In genomic region chr1:35557611-35558373, GRCh38 we compare ENCODE assay signal across 8 cellular contexts. TPM values are rescaled to one million over a fixed set of nuclear protein-coding genes. Genes with fewer than 3 reads are reported as not detected.
DNase-seq lines count a peak whose midpoint lies in the region; ATAC-seq and TF ChIP-seq lines count a peak whose summit lies in the region.

TSS of gene NCDN (plus strand) at chr1:35557799. CDS start at chr1:35558191, 392 bp downstream.

- peak within 1 kb of the TSS; percentile 98 for H3K4me3 Mint-ChIP-seq in activated T-cell treated with anti-CD3 and anti-CD28 coated beads, Interleukin-2, amount 50 U/mL, for 4 hours

- POLR2A ChIA-PET in Panc1 (lab: Charles Lee), result interaction anchor here (0.5 kb wide), 1 partner anchor 308 kb away, joined by 5 read pairs; no protein-coding TSS in a partner anchor

- in situ Hi-C loops in Panc1 (cut with HindIII; ENCODE audit: low pct_unique_long_range_greater_than_20kb, low sequenced_read_pairs), result no loop called here

- DNase-seq in DMS153 treated with DMSO at 0.1 percent for 48 hours (lab: John Stamatoyannopoulos, UW; ENCODE audit: unreplicated experiment), result peak; percentile 99
- DNase-seq in KG1 (lab: John Stamatoyannopoulos, UW), result peak; percentile 81
- peak; percentile 81 for DNase-seq in Panc1 (ENCODE audit: low read depth, low spot score)
- DNase-seq in activated T-cell treated with anti-CD3 and anti-CD28 coated beads, Interleukin-2, amount 50 U/mL, for 4 hours, result peak; percentile 94
- DNase-seq in stimulated activated CD8-positive, alpha-beta memory T cell treated with anti-CD3 and anti-CD28 coated beads, Interleukin-7, amount 100 ng/mL, for 24 hours (ENCODE audit: low read depth), result peak; percentile 91

- H3K27ac ChIP-seq in Panc1 (ENCODE audit: low read length), result peak within 1 kb of the TSS; percentile 94
- peak within 1 kb of the TSS; percentile 95 to 97 for H3K27ac ChIP-seq in esophagus (ENCODE audit: low read depth in 2 of 2, low read length in 1 of 2)
- H3K27ac ChIP-seq in muscle layer of colon (ENCODE audit: low read depth, low read length), result peak within 1 kb of the TSS; percentile 94

- H3K36me3 Mint-ChIP-seq in activated T-cell treated with anti-CD3 and anti-CD28 coated beads, Interleukin-2, amount 50 U/mL, for 4 hours (ENCODE audit: insufficient read depth), result peaks cover 4% of the 10 kb centered on the region

- 0% methylated on average over 56 to 58 of the region's 58 CpGs for WGBS in esophagus, 2 donors

- H3K36me3 ChIP-seq in Panc1 (ENCODE audit: control insufficient read depth, insufficient read depth, low read length) (peaks cover 8% of the 10 kb centered on the region; the same call in 1 of the 2 replicates), esophagus (ENCODE audit: control insufficient read depth in 2 of 2, insufficient read depth in 2 of 2, low read length in 1 of 2) (peaks cover 2 to 4% of the 10 kb centered on the region in 2 donors), muscle layer of colon (ENCODE audit: insufficient read depth, low read length) (peaks cover 16% of the 10 kb centered on the region)

- no peaks in the 10 kb centered on the region for H3K27me3 ChIP-seq in Panc1 (ENCODE audit: control insufficient read depth, insufficient read depth, low read length)
- H3K27me3 ChIP-seq in esophagus (ENCODE audit: control insufficient read depth in 1 of 2, insufficient read depth in 2 of 2, low read length in 2 of 2), result no peaks in the 10 kb centered on the region
- H3K27me3 ChIP-seq in muscle layer of colon (ENCODE audit: control insufficient read depth in 1 of 2, insufficient read depth in 2 of 2, low read length in 2 of 2), result no peaks in the 10 kb centered on the region

- H3K4me3 ChIP-seq in Panc1 (ENCODE audit: low read depth in 2 of 2, low read length in 2 of 2) (peak within 1 kb of the TSS; percentile 87 to 97), esophagus (ENCODE audit: low read depth in 1 of 2, low read length in 2 of 2) (peak within 1 kb of the TSS; percentile 83 to 94), muscle layer of colon (ENCODE audit: low read depth in 1 of 2, low read length in 2 of 2) (peak within 1 kb of the TSS; percentile 92 to 96)

- H3K9ac ChIP-seq in muscle layer of colon (ENCODE audit: low read length), result peak within 1 kb of the TSS; percentile 77

- CTCF ChIA-PET in Panc1 (lab: Charles Lee), result interaction anchor here (1.4 kb wide), 1 partner anchor 107 kb away, joined by 6 read pairs; no protein-coding TSS in a partner anchor

- peaks cover 49% of the 10 kb centered on the region for H3K4me1 Mint-ChIP-seq in activated T-cell treated with anti-CD3 and anti-CD28 coated beads, Interleukin-2, amount 50 U/mL, for 4 hours (ENCODE audit: low read depth)

- H3K27me3 Mint-ChIP-seq in activated T-cell treated with anti-CD3 and anti-CD28 coated beads, Interleukin-2, amount 50 U/mL, for 4 hours (ENCODE audit: low read depth), result no peaks in the 10 kb centered on the region

- intact Hi-C loops in Panc1 (cut with micrococcal nuclease; ENCODE audit: unreplicated experiment), result no loop called here

- BruUV-seq in Panc1 (replicated peaks; lab: Mats Ljungman, UMichigan), result no TSS peak

- no peaks in the 10 kb centered on the region for H3K9me3 ChIP-seq in Panc1 (ENCODE audit: control insufficient read depth, insufficient read depth, low read depth, low read length)
- no peaks in the 10 kb centered on the region for H3K9me3 ChIP-seq in esophagus (ENCODE audit: control insufficient read depth in 2 of 2, insufficient read depth in 1 of 2, low read depth in 1 of 2, low read length in 1 of 2)
- H3K9me3 ChIP-seq in muscle layer of colon (ENCODE audit: low read length), result no peaks in the 10 kb centered on the region

- no peak for TF ChIP-seq CTCF in Panc1 (IDR thresholded peaks at IDR 0.05)

- ATAC-seq in GM21717 (IDR thresholded peaks at IDR 0.05; ENCODE audit: unreplicated experiment), result peak; percentile 85
- peak; percentile 96 for ATAC-seq in Panc1
- peak; percentile 89 for ATAC-seq in activated T-cell treated with anti-CD3 and anti-CD28 coated beads, Interleukin-2, amount 50 U/mL, for 4 hours

- H3K4me1 ChIP-seq in Panc1 (ENCODE audit: control insufficient read depth, insufficient read depth, low read length), result peaks cover 32% of the 10 kb centered on the region
- H3K4me1 ChIP-seq in esophagus (ENCODE audit: control insufficient read depth in 2 of 2, insufficient read depth in 2 of 2, low read length in 1 of 2), result peaks cover 12 to 14% of the 10 kb centered on the region in 2 donors
- peaks cover 49% of the 10 kb centered on the region for H3K4me1 ChIP-seq in muscle layer of colon (ENCODE audit: insufficient read depth, low read length)

- no peaks in the 10 kb centered on the region for H3K9me3 Mint-ChIP-seq in activated T-cell treated with anti-CD3 and anti-CD28 coated beads, Interleukin-2, amount 50 U/mL, for 4 hours

RNA-seq across cellular contexts. Expression of gene NCDN, which starts in this region (rescaled TPM):
- 64.1 TPM for total RNA-seq in Panc1 (2021; ENCODE audit: unreplicated experiment)
- 75.4 TPM for polyA plus RNA-seq in Panc1 (2012; ENCODE audit: insufficient read length)
- total RNA-seq in activated T-cell treated with anti-CD3 and anti-CD28 coated beads, Interleukin-2, amount 50 U/mL, for 4 hours, result 10 to 100 TPM; 60.6 to 61.8 (median 61.6) TPM
- polyA plus RNA-seq in esophagus, result 1 to 10 TPM; 4.6 to 8.3 TPM

Comparison
In these comparisons a context has a peak if more than half of its experiments do, and no peak if none do; other contexts are left out.
1. Peak in every context shown above with its lines: DNase-seq, ATAC-seq, H3K4me3 ChIP-seq and H3K27ac ChIP-seq.